In genomic region chr5:75342836-75343235, GRCh38 we compare ENCODE assay signal across 1 cellular context.
TF ChIP-seq lines count a peak whose summit lies in the region.

No MANE protein-coding gene starts in this region.

TF ChIP-seq in HepG2, 621 proteins besides CTCF, POLR2A, EP300 and RAD21 (continued from another document):
- TF ChIP-seq ZNF547 (CRISPR knock-in tag; IDR thresholded peaks at IDR 0.05) (no peak), TRIM24 (CRISPR knock-in tag; IDR thresholded peaks at IDR 0.05) (no peak), ZNF772 (CRISPR knock-in tag; IDR thresholded peaks at IDR 0.05) (no peak), ZHX2 (IDR thresholded peaks at IDR 0.05; ENCODE audit: low read depth) (no peak), ZHX2 (CRISPR knock-in tag; IDR thresholded peaks at IDR 0.05; ENCODE audit: borderline replicate concordance) (no peak), ZNF30 (CRISPR knock-in tag; IDR thresholded peaks at IDR 0.05) (no peak)
- TF ChIP-seq, protein P1, sequence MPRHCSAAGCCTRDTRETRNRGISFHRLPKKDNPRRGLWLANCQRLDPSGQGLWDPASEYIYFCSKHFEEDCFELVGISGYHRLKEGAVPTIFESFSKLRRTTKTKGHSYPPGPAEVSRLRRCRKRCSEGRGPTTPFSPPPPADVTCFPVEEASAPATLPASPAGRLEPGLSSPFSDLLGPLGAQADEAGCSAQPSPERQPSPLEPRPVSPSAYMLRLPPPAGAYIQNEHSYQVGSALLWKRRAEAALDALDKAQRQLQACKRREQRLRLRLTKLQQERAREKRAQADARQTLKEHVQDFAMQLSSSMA (CRISPR knock-in tag; IDR thresholded peaks at IDR 0.05) = no peak
- TF ChIP-seq, protein P2, sequence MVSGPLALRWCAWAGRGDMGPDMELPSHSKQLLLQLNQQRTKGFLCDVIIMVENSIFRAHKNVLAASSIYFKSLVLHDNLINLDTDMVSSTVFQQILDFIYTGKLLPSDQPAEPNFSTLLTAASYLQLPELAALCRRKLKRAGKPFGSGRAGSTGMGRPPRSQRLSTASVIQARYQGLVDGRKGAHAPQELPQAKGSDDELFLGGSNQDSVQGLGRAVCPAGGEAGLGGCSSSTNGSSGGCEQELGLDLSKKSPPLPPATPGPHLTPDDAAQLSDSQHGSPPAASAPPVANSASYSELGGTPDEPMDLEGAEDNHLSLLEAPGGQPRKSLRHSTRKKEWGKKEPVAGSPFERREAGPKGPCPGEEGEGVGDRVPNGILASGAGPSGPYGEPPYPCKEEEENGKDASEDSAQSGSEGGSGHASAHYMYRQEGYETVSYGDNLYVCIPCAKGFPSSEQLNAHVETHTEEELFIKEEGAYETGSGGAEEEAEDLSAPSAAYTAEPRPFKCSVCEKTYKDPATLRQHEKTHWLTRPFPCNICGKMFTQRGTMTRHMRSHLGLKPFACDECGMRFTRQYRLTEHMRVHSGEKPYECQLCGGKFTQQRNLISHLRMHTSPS (CRISPR knock-in tag; IDR thresholded peaks at IDR 0.05; ENCODE audit: low read depth) = no peak
